In genomic region chr3:178761024-178761423, GRCh38 we compare ENCODE assay signal across 11 cellular contexts.
"Had no signal": no experiment of that assay in that cellular context is flagged by ENCODE, and none has a peak within 500 bp of the region (broad histone marks: within the 10 kb centered on the region; RNA-seq: fewer than 3 reads in every experiment).

No MANE protein-coding gene starts in this region.

- DNase-seq: GM23248, GOT3, H7, HFFc6, IMR-90, KG1 had no signal

- H3K36me3 ChIP-seq: HAP-1 had no signal

- H3K27ac ChIP-seq: GM23248, HL-60 had no signal

- H3K4me3 ChIP-seq: GM23248, HAP-1, K562 had no signal

- H3K4me1 ChIP-seq: HAP-1 had no signal

- H3K9me3 ChIP-seq: HAP-1 had no signal

- FAIRE-seq: HTR-8/SVneo, K562 had no signal

- ATAC-seq: HCT116, K562 had no signal

- H2AFZ ChIP-seq: GM23248 had no signal

- H3K9ac ChIP-seq: GM23248 had no signal
